In genomic region chr13:96967248-96967745, GRCh38 we compare ENCODE assay signal across 16 cellular contexts. TPM values are rescaled to one million over a fixed set of nuclear protein-coding genes. Genes with fewer than 3 reads are reported as not detected.
DNase-seq lines count a peak whose midpoint lies in the region; ATAC-seq and TF ChIP-seq lines count a peak whose summit lies in the region.
"Had no signal": no experiment of that assay in that cellular context is flagged by ENCODE, and none has a peak within 500 bp of the region (broad histone marks: within the 10 kb centered on the region; RNA-seq: fewer than 3 reads in every experiment).

No MANE protein-coding gene starts in this region.

- ATAC-seq in GM21526 (IDR thresholded peaks at IDR 0.05; ENCODE audit: low FRiP score, unreplicated experiment): no peak

- POLR2A ChIA-PET in activated CD4-positive, alpha-beta T cell treated with anti-CD3 and anti-CD28 coated beads, Interleukin-2, amount 10 ng/mL, durations not matched to agents 7 days and 5 days (lab: Charles Lee): no interaction called here

- DNase-seq in A172 (ENCODE audit: low spot score): peak; percentile 46
- peak; percentile 39 for DNase-seq in H4 (ENCODE audit: low spot score)
- peak; percentile 29 for DNase-seq in NAMALWA (ENCODE audit: low spot score)
- no peak for DNase-seq in chondrocyte (ENCODE audit: low spot score)
- DNase-seq in activated effector memory CD4-positive, alpha-beta T cell treated with anti-CD3 and anti-CD28 coated beads, Interleukin-2, amount 50 U/mL, for 16 hours: no peak
- no peak for DNase-seq in activated CD4-positive, alpha-beta T cell treated with anti-CD3 and anti-CD28 coated beads, Interleukin-2, amount 10 ng/mL, durations not matched to agents 7 days and 5 days
- DNase-seq in cerebellar nuclear complex (lab: John Stamatoyannopoulos, UW): no peak
- DNase-seq: activated naive CD4-positive, alpha-beta T cell treated with anti-CD3 and anti-CD28 coated beads, Interleukin-2, amount 50 U/mL, for 16 hours; esophagus squamous epithelium; immature natural killer cell; NCI-H1092 treated with DMSO at 0.1 percent for 48 hours had no signal

- no peak overlapping the region for H3K27ac Mint-ChIP-seq in chondrocyte (ENCODE audit: unreplicated experiment)
- H3K27ac Mint-ChIP-seq in activated CD4-positive, alpha-beta T cell treated with anti-CD3 and anti-CD28 coated beads, Interleukin-2, amount 10 ng/mL, durations not matched to agents 7 days and 5 days: no peak overlapping the region
- H3K27ac Mint-ChIP-seq: B cell; immature natural killer cell; stimulated activated naive CD8-positive, alpha-beta T cell treated with anti-CD3 and anti-CD28 coated beads, Interleukin-15, Interleukin-2, amounts not matched to agents 100 ng/mL and 50 ng/mL, for 24 hours had no signal

- H3K9me3 Mint-ChIP-seq in chondrocyte (ENCODE audit: low read depth): peaks cover 8% of the 10 kb centered on the region
- H3K9me3 Mint-ChIP-seq in activated CD4-positive, alpha-beta T cell treated with anti-CD3 and anti-CD28 coated beads, Interleukin-2, amount 10 ng/mL, durations not matched to agents 7 days and 5 days: peaks cover 24% of the 10 kb centered on the region

- H3K4me1 Mint-ChIP-seq in chondrocyte (ENCODE audit: low read depth): no peaks in the 10 kb centered on the region
- H3K4me1 Mint-ChIP-seq in activated CD4-positive, alpha-beta T cell treated with anti-CD3 and anti-CD28 coated beads, Interleukin-2, amount 10 ng/mL, durations not matched to agents 7 days and 5 days: no peaks in the 10 kb centered on the region
- H3K4me1 Mint-ChIP-seq: B cell, immature natural killer cell had no signal

- TF ChIP-seq CTCF in chondrocyte (IDR thresholded peaks at IDR 0.05): peak; percentile 71

- H3K4me3 Mint-ChIP-seq in chondrocyte (ENCODE audit: unreplicated experiment): no peak overlapping the region
- H3K4me3 Mint-ChIP-seq in activated CD4-positive, alpha-beta T cell treated with anti-CD3 and anti-CD28 coated beads, Interleukin-2, amount 10 ng/mL, durations not matched to agents 7 days and 5 days: no peak overlapping the region
- H3K4me3 Mint-ChIP-seq: B cell; immature natural killer cell; stimulated activated naive CD8-positive, alpha-beta T cell treated with anti-CD3 and anti-CD28 coated beads, Interleukin-15, Interleukin-2, amounts not matched to agents 100 ng/mL and 50 ng/mL, for 24 hours had no signal

- no peaks in the 10 kb centered on the region for H3K36me3 Mint-ChIP-seq in chondrocyte (ENCODE audit: low read depth)
- H3K36me3 Mint-ChIP-seq in activated CD4-positive, alpha-beta T cell treated with anti-CD3 and anti-CD28 coated beads, Interleukin-2, amount 10 ng/mL, durations not matched to agents 7 days and 5 days (ENCODE audit: low read depth): no peaks in the 10 kb centered on the region

- CTCF ChIA-PET in activated CD4-positive, alpha-beta T cell treated with anti-CD3 and anti-CD28 coated beads, Interleukin-2, amount 10 ng/mL, durations not matched to agents 7 days and 5 days (lab: Charles Lee): no interaction called here

- H3K27me3 Mint-ChIP-seq in chondrocyte (ENCODE audit: low read depth): peaks cover 19% of the 10 kb centered on the region
- no peaks in the 10 kb centered on the region for H3K27me3 Mint-ChIP-seq in activated CD4-positive, alpha-beta T cell treated with anti-CD3 and anti-CD28 coated beads, Interleukin-2, amount 10 ng/mL, durations not matched to agents 7 days and 5 days
- H3K27me3 Mint-ChIP-seq: B cell; stimulated activated naive CD8-positive, alpha-beta T cell treated with anti-CD3 and anti-CD28 coated beads, Interleukin-15, Interleukin-2, amounts not matched to agents 100 ng/mL and 50 ng/mL, for 24 hours had no signal

RNA-seq across cellular contexts. Expression of gene OXGR1, which starts 27.0 kb away (rescaled TPM):
- not detected in 2 replicates for total RNA-seq in A172 (2014; rRNA removed; shearing (Covaris generic))
- total RNA-seq in H4 (2014; rRNA removed; shearing (Covaris generic)): 3.3 and 4.0 TPM in 2 replicates
- not detected in 3 replicates for total RNA-seq in chondrocyte
- not detected for total RNA-seq in activated CD4-positive, alpha-beta T cell treated with anti-CD3 and anti-CD28 coated beads, Interleukin-2, amount 10 ng/mL, durations not matched to agents 7 days and 5 days
- total RNA-seq: activated CD8-positive, alpha-beta memory T cell treated with anti-CD3 and anti-CD28 coated beads for 36 hours; B cell; G401 had no signal

Comparison
In these comparisons a context has a peak if more than half of its experiments do, and no peak if none do; other contexts are left out.
1. DNase-seq: peak in A172 (single experiment), H4 (single experiment) and NAMALWA (single experiment); none in chondrocyte (single experiment), activated effector memory CD4-positive, alpha-beta T cell treated with anti-CD3 and anti-CD28 coated beads, Interleukin-2, amount 50 U/mL, for 16 hours (single experiment), activated CD4-positive, alpha-beta T cell treated with anti-CD3 and anti-CD28 coated beads, Interleukin-2, amount 10 ng/mL, durations not matched to agents 7 days and 5 days (single experiment) and cerebellar nuclear complex (0 of 2).